1 cellular context compared by ENCODE assay signal in genomic region chr2:199985625-199986207, GRCh38.
TF ChIP-seq lines count a peak whose summit lies in the region.

No MANE protein-coding gene starts in this region.

TF ChIP-seq in HepG2, 621 proteins besides CTCF, POLR2A, EP300 and RAD21 (continued from another document and continues in another):
- TF ChIP-seq FOXO4 (CRISPR knock-in tag; conservative IDR thresholded peaks at IDR 0.05), result no peak
- no peak for TF ChIP-seq ZNF841 (CRISPR knock-in tag; IDR thresholded peaks at IDR 0.05; ENCODE audit: borderline replicate concordance)
- TF ChIP-seq ZNF547 (CRISPR knock-in tag; IDR thresholded peaks at IDR 0.05), result peak; percentile 23; the same call in 1 of the 2 replicates
- no peak for TF ChIP-seq ZNF615 (CRISPR knock-in tag; IDR thresholded peaks at IDR 0.05; ENCODE audit: borderline replicate concordance)
- TF ChIP-seq RXRB (CRISPR knock-in tag; IDR thresholded peaks at IDR 0.05; ENCODE audit: borderline replicate concordance), result peak; percentile 13; the same call in 1 of the 2 replicates
- TF ChIP-seq ZNF343 (CRISPR knock-in tag; IDR thresholded peaks at IDR 0.05), result no peak
- no peak for TF ChIP-seq ZNF468 (CRISPR knock-in tag; IDR thresholded peaks at IDR 0.05)
- TF ChIP-seq HIVEP1 (CRISPR knock-in tag; IDR thresholded peaks at IDR 0.05), result no peak
- TF ChIP-seq ZNF691 (CRISPR knock-in tag; IDR thresholded peaks at IDR 0.05; ENCODE audit: borderline replicate concordance, low read depth), result no peak
- no peak for TF ChIP-seq HOXA5 (CRISPR knock-in tag; IDR thresholded peaks at IDR 0.05)
- no peak for TF ChIP-seq ATF2 (CRISPR knock-in tag; IDR thresholded peaks at IDR 0.05)
- no peak for TF ChIP-seq TAF1 (CRISPR knock-in tag; IDR thresholded peaks at IDR 0.05)
- peak; percentile 77 for TF ChIP-seq CBX1 (IDR thresholded peaks at IDR 0.05; ENCODE audit: low read depth)
- no peak for TF ChIP-seq NFYB (CRISPR knock-in tag; IDR thresholded peaks at IDR 0.05)
- no peak for TF ChIP-seq ZFP36L1 (CRISPR knock-in tag; IDR thresholded peaks at IDR 0.05)
- TF ChIP-seq ZNF333 (CRISPR knock-in tag; IDR thresholded peaks at IDR 0.05; ENCODE audit: borderline replicate concordance), result no peak
- no peak for TF ChIP-seq ZC3H4 (CRISPR knock-in tag; IDR thresholded peaks at IDR 0.05; ENCODE audit: borderline replicate concordance)
- TF ChIP-seq SNAPC5 (CRISPR knock-in tag; IDR thresholded peaks at IDR 0.05; ENCODE audit: borderline replicate concordance), result no peak
- no peak for TF ChIP-seq ZBTB10 (CRISPR knock-in tag; IDR thresholded peaks at IDR 0.05; ENCODE audit: borderline replicate concordance)
- no peak for TF ChIP-seq ZNF407 (CRISPR knock-in tag; IDR thresholded peaks at IDR 0.05; ENCODE audit: not compliant biosample characterization)
- TF ChIP-seq ONECUT2 (CRISPR knock-in tag; IDR thresholded peaks at IDR 0.05), result no peak
- TF ChIP-seq ZUFSP (CRISPR knock-in tag; IDR thresholded peaks at IDR 0.05; ENCODE audit: borderline replicate concordance), result no peak
- TF ChIP-seq TBX3 (IDR thresholded peaks at IDR 0.05; ENCODE audit: borderline replicate concordance), result no peak
- TF ChIP-seq MLLT10 (CRISPR knock-in tag; IDR thresholded peaks at IDR 0.05), result no peak
- TF ChIP-seq ZNF414 (CRISPR knock-in tag; IDR thresholded peaks at IDR 0.05), result no peak
- no peak for TF ChIP-seq RFX5 (IDR thresholded peaks at IDR 0.05; ENCODE audit: low read depth, low read length)
- no peak for TF ChIP-seq SETDB1 (CRISPR knock-in tag; IDR thresholded peaks at IDR 0.05; ENCODE audit: borderline replicate concordance)
- TF ChIP-seq YEATS4 (CRISPR knock-in tag; IDR thresholded peaks at IDR 0.05; ENCODE audit: borderline replicate concordance), result no peak
- no peak for TF ChIP-seq HNRNPK (IDR thresholded peaks at IDR 0.05; ENCODE audit: low read depth, low read length, poor library complexity, severe bottlenecking)
- no peak for TF ChIP-seq BCL3 (CRISPR knock-in tag; IDR thresholded peaks at IDR 0.05)
- TF ChIP-seq ZNF766 (CRISPR knock-in tag; IDR thresholded peaks at IDR 0.05; ENCODE audit: borderline replicate concordance), result no peak
- no peak for TF ChIP-seq E2F5 (CRISPR knock-in tag; conservative IDR thresholded peaks at IDR 0.05)
- TF ChIP-seq POGZ (CRISPR knock-in tag; IDR thresholded peaks at IDR 0.05), result peak; percentile 77
- no peak for TF ChIP-seq AKAP8 (CRISPR knock-in tag; IDR thresholded peaks at IDR 0.05)
- no peak for TF ChIP-seq CENPX (CRISPR knock-in tag; IDR thresholded peaks at IDR 0.05)
- TF ChIP-seq ZNF484 (CRISPR knock-in tag; IDR thresholded peaks at IDR 0.05; ENCODE audit: borderline replicate concordance, low read depth), result no peak
- peak; percentile 87; the same call in 1 of the 2 replicates for TF ChIP-seq WIZ (CRISPR knock-in tag; IDR thresholded peaks at IDR 0.05)
- TF ChIP-seq ZMYM4 (CRISPR knock-in tag; IDR thresholded peaks at IDR 0.05), result peak; percentile 94
- TF ChIP-seq CREBL2 (CRISPR knock-in tag; IDR thresholded peaks at IDR 0.05; ENCODE audit: borderline replicate concordance), result no peak
- no peak; the same call in 1 of the 2 replicates for TF ChIP-seq ZFP91 (CRISPR knock-in tag; IDR thresholded peaks at IDR 0.05; ENCODE audit: borderline replicate concordance)
- peak; percentile 78 for TF ChIP-seq ELF1 (CRISPR knock-in tag; IDR thresholded peaks at IDR 0.05)
